12 cellular contexts compared by ENCODE assay signal in the genomic region with DNA sequence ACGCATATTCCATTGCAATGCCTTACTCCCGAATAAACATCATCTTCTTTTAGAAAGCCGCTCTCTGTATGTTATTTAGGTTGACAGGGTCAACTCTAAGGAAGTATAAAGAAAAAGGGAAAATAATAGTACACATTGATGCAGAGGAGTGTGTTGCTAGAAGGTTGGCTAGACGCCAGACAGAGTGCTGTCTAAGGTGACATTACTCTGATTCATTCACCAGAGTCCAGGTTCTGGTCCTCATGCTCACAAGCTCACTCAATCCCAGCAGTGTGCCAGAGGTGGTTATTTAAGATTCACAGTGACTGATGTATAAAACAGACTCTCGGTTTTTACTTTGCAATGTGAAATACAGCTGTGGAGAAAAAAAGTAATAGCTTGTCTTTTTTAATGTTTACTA. TPM values are rescaled to one million over a fixed set of nuclear protein-coding genes. Genes with fewer than 3 reads are reported as not detected.
A peak's percentile ranks its signal among the peaks of the same experiment; 100 is the strongest.
DNase-seq lines count a peak whose midpoint lies in the region; TF ChIP-seq lines count a peak whose summit lies in the region.
"Had no signal": no experiment of that assay in that cellular context is flagged by ENCODE, and none has a peak within 500 bp of the region (broad histone marks: within the 10 kb centered on the region; RNA-seq: fewer than 3 reads in every experiment).

No MANE protein-coding gene starts in this region.

- H3K27ac Mint-ChIP-seq in activated naive CD4-positive, alpha-beta T cell treated with anti-CD3 and anti-CD28 coated beads, Interleukin-2, amount 10 ng/mL, durations not matched to agents 7 days and 5 days = peak overlapping the region; percentile 49
- no peak overlapping the region for H3K27ac Mint-ChIP-seq in endodermal cell
- H3K27ac Mint-ChIP-seq in chondrocyte (ENCODE audit: unreplicated experiment) = no peak overlapping the region
- H3K27ac Mint-ChIP-seq: CD4-positive, alpha-beta T cell had no signal

- intact Hi-C loops in mammary epithelial cell (cut with micrococcal nuclease) = no loop called here
- intact Hi-C loops in prostate gland (cut with DNase I) = no loop called here

- H3K9ac ChIP-seq in mammary epithelial cell (ENCODE audit: insufficient read depth, low read length) (no peak overlapping the region), endodermal cell (ENCODE audit: extremely low read depth, low read length, poor library complexity, severe bottlenecking) (no peak overlapping the region)

- BruUV-seq in mammary epithelial cell (replicated peaks; lab: Mats Ljungman, UMichigan) = no TSS peak

- H3K36me3 ChIP-seq in mammary epithelial cell (ENCODE audit: insufficient read depth, low read length) = no peaks in the 10 kb centered on the region
- no peaks in the 10 kb centered on the region for H3K36me3 ChIP-seq in prostate gland
- H3K36me3 ChIP-seq in endodermal cell (ENCODE audit: control insufficient read depth, insufficient read depth, low read length) = no peaks in the 10 kb centered on the region

- no peak overlapping the region for H3K27ac ChIP-seq in mammary epithelial cell (ENCODE audit: insufficient read depth, low read depth, low read length)
- H3K27ac ChIP-seq in prostate gland = no peak overlapping the region
- no peak overlapping the region for H3K27ac ChIP-seq in endodermal cell (ENCODE audit: low read depth, low read length)

- no peaks in the 10 kb centered on the region for H3K27me3 ChIP-seq in mammary epithelial cell (ENCODE audit: insufficient read depth, low read length)
- H3K27me3 ChIP-seq in prostate gland (replicated peaks; ENCODE audit: insufficient read depth) = no peaks in the 10 kb centered on the region
- H3K27me3 ChIP-seq in endodermal cell (ENCODE audit: control insufficient read depth, insufficient read depth, low read length, poor library complexity, severe bottlenecking) = no peaks in the 10 kb centered on the region

- CTCF ChIA-PET in activated naive CD4-positive, alpha-beta T cell treated with anti-CD3 and anti-CD28 coated beads, Interleukin-2, amount 10 ng/mL, durations not matched to agents 7 days and 5 days (lab: Charles Lee) = no interaction called here
- CTCF ChIA-PET in mammary epithelial cell (lab: Charles Lee; ENCODE audit: low non-redundant PET) = no interaction called here

- TF ChIP-seq CTCF in mammary epithelial cell (conservative IDR thresholded peaks at IDR 0.05 in 1 of 2, IDR thresholded peaks at IDR 0.05 in 1 of 2; ENCODE audit: extremely low read depth in 1 of 2, insufficient read depth in 1 of 2, low read depth in 1 of 2, low read length in 2 of 2) (no peak), prostate gland (IDR thresholded peaks at IDR 0.05) (no peak), endodermal cell (conservative IDR thresholded peaks at IDR 0.05) (no peak), chondrocyte (IDR thresholded peaks at IDR 0.05) (no peak)

- H3K9me3 Mint-ChIP-seq in activated naive CD4-positive, alpha-beta T cell treated with anti-CD3 and anti-CD28 coated beads, Interleukin-2, amount 10 ng/mL, durations not matched to agents 7 days and 5 days = no peaks in the 10 kb centered on the region
- no peaks in the 10 kb centered on the region for H3K9me3 Mint-ChIP-seq in endodermal cell
- no peaks in the 10 kb centered on the region for H3K9me3 Mint-ChIP-seq in chondrocyte (ENCODE audit: low read depth)
- H3K9me3 Mint-ChIP-seq: CD4-positive, alpha-beta T cell had no signal

- H3K4me3 Mint-ChIP-seq in activated naive CD4-positive, alpha-beta T cell treated with anti-CD3 and anti-CD28 coated beads, Interleukin-2, amount 10 ng/mL, durations not matched to agents 7 days and 5 days = no peak overlapping the region
- H3K4me3 Mint-ChIP-seq in endodermal cell (no peak overlapping the region), chondrocyte (ENCODE audit: unreplicated experiment) (no peak overlapping the region)
- H3K4me3 Mint-ChIP-seq: CD4-positive, alpha-beta T cell had no signal

- WGBS in mammary epithelial cell (ENCODE audit: low coverage, missing lambda C conversion rate) = 98% methylated on average over 5 of the region's 5 CpGs
- WGBS in prostate gland = 96% methylated on average over 5 of the region's 5 CpGs
- WGBS in endodermal cell (ENCODE audit: insufficient coverage in 1 of 2, insufficient read length in 1 of 2), 2 experiments = 91 to 100% methylated on average over 1 to 5 of the region's 5 CpGs

- peaks cover 2% of the 10 kb centered on the region for H3K4me1 Mint-ChIP-seq in activated naive CD4-positive, alpha-beta T cell treated with anti-CD3 and anti-CD28 coated beads, Interleukin-2, amount 10 ng/mL, durations not matched to agents 7 days and 5 days
- H3K4me1 Mint-ChIP-seq in endodermal cell = no peaks in the 10 kb centered on the region
- peaks cover 12% of the 10 kb centered on the region for H3K4me1 Mint-ChIP-seq in chondrocyte (ENCODE audit: low read depth)

- peaks cover 9% of the 10 kb centered on the region for H3K36me3 Mint-ChIP-seq in activated naive CD4-positive, alpha-beta T cell treated with anti-CD3 and anti-CD28 coated beads, Interleukin-2, amount 10 ng/mL, durations not matched to agents 7 days and 5 days
- H3K36me3 Mint-ChIP-seq in endodermal cell (ENCODE audit: low read depth) = peaks cover under 1% of the 10 kb centered on the region
- peaks cover 2% of the 10 kb centered on the region for H3K36me3 Mint-ChIP-seq in chondrocyte (ENCODE audit: low read depth)

- peaks cover 7% of the 10 kb centered on the region for H3K4me1 ChIP-seq in mammary epithelial cell (ENCODE audit: insufficient read depth, low read length)
- H3K4me1 ChIP-seq in prostate gland (replicated peaks) = no peaks in the 10 kb centered on the region
- no peaks in the 10 kb centered on the region for H3K4me1 ChIP-seq in endodermal cell (ENCODE audit: control insufficient read depth, insufficient read depth, low read length)

- no peak overlapping the region for H3K4me2 ChIP-seq in mammary epithelial cell (ENCODE audit: insufficient read depth, low read depth, low read length)

- no peaks in the 10 kb centered on the region for H3K79me2 ChIP-seq in mammary epithelial cell (ENCODE audit: insufficient read depth, low read length)

- H3K9me3 ChIP-seq in mammary epithelial cell (replicated peaks; ENCODE audit: insufficient read depth, low read length) = no peaks in the 10 kb centered on the region
- H3K9me3 ChIP-seq in prostate gland = no peaks in the 10 kb centered on the region
- H3K9me3 ChIP-seq in endodermal cell (ENCODE audit: control insufficient read depth, low read length) = no peaks in the 10 kb centered on the region

- dilution Hi-C loops in mammary epithelial cell (cut with HindIII; ENCODE audit: low sequenced_read_pairs) = no loop called here

- in situ Hi-C loops in mammary epithelial cell (cut with MboI; ENCODE audit: low sequenced_read_pairs in 2 of 2) = no loop called here

- no peak for TF ChIP-seq POLR2A in prostate gland (IDR thresholded peaks at IDR 0.05)

- no peak for DNase-seq in activated naive CD4-positive, alpha-beta T cell treated with anti-CD3 and anti-CD28 coated beads, Interleukin-2, amount 10 ng/mL, durations not matched to agents 7 days and 5 days
- no peak for DNase-seq in activated naive CD4-positive, alpha-beta T cell (lab: John Stamatoyannopoulos, UW)
- DNase-seq in NCI-H2227 (lab: John Stamatoyannopoulos, UW; ENCODE audit: unreplicated experiment) = peak; percentile 52
- peak; percentile 23 for DNase-seq in mammary epithelial cell
- peak; percentile 4 for DNase-seq in prostate gland (ENCODE audit: low spot score)
- DNase-seq in endodermal cell = no peak
- DNase-seq in chondrocyte (ENCODE audit: low spot score) = no peak
- DNase-seq in T-helper 1 cell = no peak
- DNase-seq: CD4-positive, alpha-beta T cell; DND-41; NCI-H1930; SHP77 treated with DMSO at 0.1 percent for 48 hours had no signal

- no peaks in the 10 kb centered on the region for H4K20me1 ChIP-seq in mammary epithelial cell (ENCODE audit: insufficient read depth, low read length)

- no peak overlapping the region for H3K4me3 ChIP-seq in mammary epithelial cell (replicated peaks in 1 of 3; ENCODE audit: insufficient read depth in 1 of 3, low read depth in 2 of 3, low read length in 3 of 3)
- no peak overlapping the region for H3K4me3 ChIP-seq in prostate gland
- no peak overlapping the region for H3K4me3 ChIP-seq in endodermal cell (ENCODE audit: low read length)

- no peak overlapping the region for H2AFZ ChIP-seq in mammary epithelial cell (ENCODE audit: low read depth, low read length)

- no peaks in the 10 kb centered on the region for H3K27me3 Mint-ChIP-seq in activated naive CD4-positive, alpha-beta T cell treated with anti-CD3 and anti-CD28 coated beads, Interleukin-2, amount 10 ng/mL, durations not matched to agents 7 days and 5 days
- H3K27me3 Mint-ChIP-seq in endodermal cell (ENCODE audit: insufficient read depth) = no peaks in the 10 kb centered on the region
- H3K27me3 Mint-ChIP-seq in chondrocyte (ENCODE audit: low read depth) = no peaks in the 10 kb centered on the region
- H3K27me3 Mint-ChIP-seq: CD4-positive, alpha-beta T cell had no signal

RNA-seq across cellular contexts. Expression of a gene that starts 1.7 kb away (rescaled TPM):
- 1 to 10 TPM; 4.8 to 5.9 TPM for total RNA-seq in mammary epithelial cell
- 0.46 TPM for polyA plus RNA-seq in mammary epithelial cell
- 7.3 TPM for polyA minus RNA-seq in mammary epithelial cell
- 10 to 100 TPM; 12.3 to 14.4 TPM for total RNA-seq in prostate gland
- 1 to 10 TPM; 1.7 to 3.1 TPM for total RNA-seq in endodermal cell
- 2.9 TPM for polyA plus RNA-seq in endodermal cell (2013, experiment 1 of 2)
- 3.8 TPM for polyA plus RNA-seq in endodermal cell (2013, experiment 2 of 2)
- 3.5 to 12.0 TPM (median 5.7 TPM) in 3 replicates for total RNA-seq in chondrocyte

Comparison
In these comparisons a context has a peak if more than half of its experiments do, and no peak if none do; other contexts are left out.
1. DNase-seq: peak in NCI-H2227 (single experiment), mammary epithelial cell (single experiment) and prostate gland (single experiment); none in activated naive CD4-positive, alpha-beta T cell treated with anti-CD3 and anti-CD28 coated beads, Interleukin-2, amount 10 ng/mL, durations not matched to agents 7 days and 5 days (single experiment), activated naive CD4-positive, alpha-beta T cell (0 of 4), endodermal cell (single experiment), chondrocyte (single experiment) and T-helper 1 cell (0 of 5).